13 cellular contexts compared by ENCODE assay signal in genomic region chr3:54123538-54124196, GRCh38. TPM values are rescaled to one million over a fixed set of nuclear protein-coding genes. Genes with fewer than 3 reads are reported as not detected.
DNase-seq lines count a peak whose midpoint lies in the region; ATAC-seq, FAIRE-seq and TF ChIP-seq lines count a peak whose summit lies in the region.
"Had no signal": no experiment of that assay in that cellular context is flagged by ENCODE, and none has a peak within 500 bp of the region (broad histone marks: within the 10 kb centered on the region; RNA-seq: fewer than 3 reads in every experiment).

No MANE protein-coding gene starts in this region.

- H4K20me1 ChIP-seq in keratinocyte (ENCODE audit: control insufficient read depth, extremely low read depth, insufficient read depth, low read length) = no peaks in the 10 kb centered on the region

- POLR2A ChIA-PET in activated CD8-positive, alpha-beta T cell treated with anti-CD3 and anti-CD28 coated beads, Interleukin-2, amount 10 ng/mL, durations not matched to agents 7 days and 5 days (lab: Charles Lee) = no interaction called here

- FAIRE-seq in keratinocyte (lab: Jason Lieb, UNC) = no peak

- H3K4me2 ChIP-seq in keratinocyte (ENCODE audit: control insufficient read depth, extremely low read depth, insufficient read depth, low read depth, low read length) = peak overlapping the region; percentile 62

- H3K9me1 ChIP-seq in keratinocyte (ENCODE audit: control insufficient read depth, extremely low read depth, insufficient read depth, low read length) = no peaks in the 10 kb centered on the region

- peak; percentile 2 for DNase-seq in NCI-H2196 (lab: John Stamatoyannopoulos, UW; ENCODE audit: unreplicated experiment)
- DNase-seq in NCI-H2196 treated with DMSO at 0.1 percent for 48 hours (lab: John Stamatoyannopoulos, UW; ENCODE audit: unreplicated experiment) = no peak
- peak; percentile 12 for DNase-seq in astrocyte of the hippocampus (ENCODE audit: low read depth, low spot score)
- DNase-seq in keratinocyte (ENCODE audit: low read depth, low spot score) = no peak
- no peak for DNase-seq in activated CD8-positive, alpha-beta T cell treated with anti-CD3 and anti-CD28 coated beads, Interleukin-2, amount 10 ng/mL, durations not matched to agents 7 days and 5 days
- DNase-seq: activated naive CD8-positive, alpha-beta T cell treated with anti-CD3 and anti-CD28 coated beads, Interleukin-2, amount 10 ng/mL, durations not matched to agents 7 days and 5 days; immature natural killer cell; stimulated activated CD4-positive, alpha-beta T cell treated with anti-CD3 and anti-CD28 coated beads, Interleukin-4, amount 100 ng/mL, for 24 hours; T1000 had no signal

- no peak for ATAC-seq in activated CD8-positive, alpha-beta T cell treated with anti-CD3 and anti-CD28 coated beads, Interleukin-2, amount 10 ng/mL, durations not matched to agents 7 days and 5 days
- ATAC-seq in HG03521 (IDR thresholded peaks at IDR 0.05; ENCODE audit: unreplicated experiment) = no peak
- no peak for ATAC-seq in HG02798 (IDR thresholded peaks at IDR 0.05; ENCODE audit: poor library complexity, unreplicated experiment)

- H3K27me3 ChIP-seq in keratinocyte (ENCODE audit: control insufficient read depth, extremely low read depth, insufficient read depth, low read length) (peaks cover 52% of the 10 kb centered on the region), subcutaneous abdominal adipose tissue (ENCODE audit: control insufficient read depth in 5 of 5, insufficient read depth in 4 of 5, low read length in 5 of 5) (peaks cover 11 to 35% (median 25%) of the 10 kb centered on the region in 5 donors)

- peaks cover 5% of the 10 kb centered on the region for H3K4me1 Mint-ChIP-seq in activated CD8-positive, alpha-beta T cell treated with anti-CD3 and anti-CD28 coated beads, Interleukin-2, amount 10 ng/mL, durations not matched to agents 7 days and 5 days (ENCODE audit: low read depth)

- no peaks in the 10 kb centered on the region for H3K9me3 Mint-ChIP-seq in activated CD8-positive, alpha-beta T cell treated with anti-CD3 and anti-CD28 coated beads, Interleukin-2, amount 10 ng/mL, durations not matched to agents 7 days and 5 days (ENCODE audit: insufficient read depth)
- H3K9me3 Mint-ChIP-seq: activated naive CD8-positive, alpha-beta T cell treated with anti-CD3 and anti-CD28 coated beads, Interleukin-2, amount 10 ng/mL, durations not matched to agents 7 days and 5 days; immature natural killer cell had no signal

- H3K79me2 ChIP-seq in keratinocyte (ENCODE audit: control insufficient read depth, insufficient read depth, low read length) = no peaks in the 10 kb centered on the region

- no peak overlapping the region for H2AFZ ChIP-seq in keratinocyte (ENCODE audit: control insufficient read depth, low read length)

- H3K9ac ChIP-seq in keratinocyte (ENCODE audit: control insufficient read depth, extremely low read depth, insufficient read depth, low read length) (no peak overlapping the region), subcutaneous abdominal adipose tissue (ENCODE audit: low read length in 5 of 5) (no peak overlapping the region)

- H3K9me3 ChIP-seq in keratinocyte (ENCODE audit: control insufficient read depth, low read depth, low read length) = no peaks in the 10 kb centered on the region
- H3K9me3 ChIP-seq in subcutaneous abdominal adipose tissue (ENCODE audit: control insufficient read depth in 5 of 5, low read length in 5 of 5) = no peaks in the 10 kb centered on the region

- H3K4me1 ChIP-seq in keratinocyte (ENCODE audit: control insufficient read depth, extremely low read depth, insufficient read depth, low read length) (peaks cover 2% of the 10 kb centered on the region), subcutaneous abdominal adipose tissue (ENCODE audit: control insufficient read depth in 5 of 5, insufficient read depth in 5 of 5, low read length in 5 of 5) (peaks cover 0 to 29% (median 25%) of the 10 kb centered on the region in 5 donors)

- no peak overlapping the region for H3K4me3 Mint-ChIP-seq in activated CD8-positive, alpha-beta T cell treated with anti-CD3 and anti-CD28 coated beads, Interleukin-2, amount 10 ng/mL, durations not matched to agents 7 days and 5 days

- TF ChIP-seq CTCF in keratinocyte (optimal IDR thresholded peaks at IDR 0.05 in 1 of 3, IDR thresholded peaks at IDR 0.05 in 1 of 3, conservative IDR thresholded peaks at IDR 0.05 in 1 of 3; ENCODE audit: extremely low read depth in 1 of 3, insufficient read depth in 2 of 3, low read length in 3 of 3) = no peak

- H3K36me3 Mint-ChIP-seq in activated CD8-positive, alpha-beta T cell treated with anti-CD3 and anti-CD28 coated beads, Interleukin-2, amount 10 ng/mL, durations not matched to agents 7 days and 5 days (ENCODE audit: low read depth) = no peaks in the 10 kb centered on the region
- H3K36me3 Mint-ChIP-seq: activated naive CD8-positive, alpha-beta T cell treated with anti-CD3 and anti-CD28 coated beads, Interleukin-2, amount 10 ng/mL, durations not matched to agents 7 days and 5 days had no signal

- H3K4me3 ChIP-seq in keratinocyte (ENCODE audit: control insufficient read depth in 2 of 3, extremely low read depth in 1 of 3, insufficient read depth in 2 of 3, low read depth in 1 of 3, low read length in 3 of 3) = no peak overlapping the region
- peak overlapping the region; percentile 41 to 61 (median 52) for H3K4me3 ChIP-seq in subcutaneous abdominal adipose tissue (ENCODE audit: low read depth in 1 of 5, low read length in 5 of 5)

- dilution Hi-C loops in keratinocyte (cut with MboI; ENCODE audit: extremely low pct_ligation_motif_present, low sequenced_read_pairs) = no loop called here

- H3K27me3 Mint-ChIP-seq in activated CD8-positive, alpha-beta T cell treated with anti-CD3 and anti-CD28 coated beads, Interleukin-2, amount 10 ng/mL, durations not matched to agents 7 days and 5 days (ENCODE audit: low read depth) = peaks cover 46% of the 10 kb centered on the region

- H3K36me3 ChIP-seq in keratinocyte (ENCODE audit: control insufficient read depth in 2 of 2, extremely low read depth in 1 of 2, insufficient read depth in 2 of 2, low read length in 2 of 2) (no peaks in the 10 kb centered on the region), subcutaneous abdominal adipose tissue (ENCODE audit: control insufficient read depth in 5 of 5, insufficient read depth in 5 of 5, low read length in 5 of 5) (no peaks in the 10 kb centered on the region)

- CTCF ChIA-PET in activated CD8-positive, alpha-beta T cell treated with anti-CD3 and anti-CD28 coated beads, Interleukin-2, amount 10 ng/mL, durations not matched to agents 7 days and 5 days (lab: Charles Lee) = no interaction called here

- H3K27ac Mint-ChIP-seq in activated CD8-positive, alpha-beta T cell treated with anti-CD3 and anti-CD28 coated beads, Interleukin-2, amount 10 ng/mL, durations not matched to agents 7 days and 5 days = no peak overlapping the region
- H3K27ac Mint-ChIP-seq: immature natural killer cell had no signal

- H3K27ac ChIP-seq in keratinocyte (ENCODE audit: control insufficient read depth, insufficient read depth, low read length) (no peak overlapping the region), subcutaneous abdominal adipose tissue (ENCODE audit: low read depth, low read length) (no peak overlapping the region)

RNA-seq across cellular contexts. Expression of gene CACNA2D3, which starts 1.3 kb away (rescaled TPM):
- 0.02 to 0.15 TPM (median 0.08 TPM) in 3 replicates for polyA plus RNA-seq in keratinocyte
- polyA plus RNA-seq in keratinocyte (2011; ENCODE audit: low read depth) = not detected
- polyA plus RNA-seq in keratinocyte (2011; cell fraction: cytosol; rRNA removed) = 0.04 and 0.13 TPM in 2 replicates
- 0.27 and 0.45 TPM in 2 replicates for polyA plus RNA-seq in keratinocyte (2011; cell fraction: nucleus; rRNA removed)
- polyA plus RNA-seq in keratinocyte (2012; ENCODE audit: low replicate concordance) = 0.02 TPM in 1 of 2 replicates, not detected in the other
- not detected in 3 replicates for polyA minus RNA-seq in keratinocyte
- not detected for polyA minus RNA-seq in keratinocyte (2011; cell fraction: cytosol; rRNA and poly(A)+ RNA removed)
- 0.74 TPM in 1 of 2 replicates, not detected in the other for polyA minus RNA-seq in keratinocyte (2011; cell fraction: nucleus; rRNA and poly(A)+ RNA removed)
- not detected for total RNA-seq in activated CD8-positive, alpha-beta T cell treated with anti-CD3 and anti-CD28 coated beads, Interleukin-2, amount 10 ng/mL, durations not matched to agents 7 days and 5 days
- total RNA-seq: A673; activated naive CD8-positive, alpha-beta T cell treated with anti-CD3 and anti-CD28 coated beads, Interleukin-2, amount 10 ng/mL, durations not matched to agents 7 days and 5 days had no signal

Comparison
In these comparisons a context has a peak if more than half of its experiments do, and no peak if none do; other contexts are left out.
1. DNase-seq: peak in NCI-H2196 (single experiment) and astrocyte of the hippocampus (single experiment); none in NCI-H2196 treated with DMSO at 0.1 percent for 48 hours (single experiment), keratinocyte (single experiment) and activated CD8-positive, alpha-beta T cell treated with anti-CD3 and anti-CD28 coated beads, Interleukin-2, amount 10 ng/mL, durations not matched to agents 7 days and 5 days (single experiment).
2. H3K4me3 ChIP-seq: peak in subcutaneous abdominal adipose tissue (5 of 5); none in keratinocyte (0 of 3).